15 cellular contexts compared by ENCODE assay signal in the genomic region with DNA sequence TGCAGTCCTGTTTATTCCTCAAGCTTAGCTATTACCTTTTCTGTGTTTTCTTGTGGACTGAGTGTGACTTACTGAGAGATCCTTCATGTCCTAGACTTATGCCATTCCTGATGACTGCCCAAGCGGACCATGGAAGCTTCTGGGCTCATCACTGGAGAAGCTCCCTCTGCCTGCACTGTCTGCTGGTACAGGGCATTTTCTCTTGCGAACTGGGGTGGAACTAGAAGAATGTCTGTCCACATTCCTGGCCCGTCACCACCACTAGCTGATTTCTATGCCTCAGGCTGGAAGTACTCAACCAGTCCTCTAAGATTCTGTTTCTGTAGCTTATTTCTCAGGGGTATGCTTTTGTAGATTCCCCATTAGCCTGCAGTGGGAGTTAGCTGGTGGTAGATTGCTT. TPM values are rescaled to one million over a fixed set of nuclear protein-coding genes. Genes with fewer than 3 reads are reported as not detected.
DNase-seq lines count a peak whose midpoint lies in the region; ATAC-seq and TF ChIP-seq lines count a peak whose summit lies in the region.
"Had no signal": no experiment of that assay in that cellular context is flagged by ENCODE, and none has a peak within 500 bp of the region (broad histone marks: within the 10 kb centered on the region; RNA-seq: fewer than 3 reads in every experiment).

No MANE protein-coding gene starts in this region.

- H3K27ac ChIP-seq in IMR-90 (ENCODE audit: insufficient read depth, low read length) (peak overlapping the region; percentile 24; the same call in 1 of the 2 replicates), neural progenitor cell (no peak overlapping the region)
- H3K27ac ChIP-seq: colonic mucosa, lower lobe of right lung had no signal

- H3K4me1 ChIP-seq in IMR-90 (ENCODE audit: control insufficient read depth, insufficient read depth, low read length) (peaks cover 6% of the 10 kb centered on the region), neural progenitor cell (no peaks in the 10 kb centered on the region)
- H3K4me1 ChIP-seq: lower lobe of right lung had no signal

- TF ChIP-seq RAD21 in IMR-90 (IDR thresholded peaks at IDR 0.05; ENCODE audit: low read length) = peak; percentile 17; the same call in 1 of the 2 replicates

- peaks cover 2% of the 10 kb centered on the region for H3K4me1 Mint-ChIP-seq in neural progenitor cell
- H3K4me1 Mint-ChIP-seq: activated CD4-positive, alpha-beta T cell treated with anti-CD3 and anti-CD28 coated beads, Interleukin-2, amount 10 ng/mL, durations not matched to agents 24 days and 14 days had no signal

- no CpG with 5 or more reads among the region's 3 CpGs for WGBS in IMR-90 (ENCODE audit: extremely low coverage in 2 of 2, insufficient read length in 1 of 2), 2 experiments

- no peak overlapping the region for H3K56ac ChIP-seq in IMR-90 (ENCODE audit: extremely low read depth, insufficient read depth, low read length)

- intact Hi-C loops in IMR-90 (cut with micrococcal nuclease) = no loop called here

- H3K23ac ChIP-seq in IMR-90 (ENCODE audit: low read depth, low read length) = no peak overlapping the region

- ATAC-seq in IMR-90 (ENCODE audit: low read depth) (peak; percentile 93), HG02884 (IDR thresholded peaks at IDR 0.05; ENCODE audit: unreplicated experiment) (no peak)
- ATAC-seq: GM12878, lower lobe of right lung, natural killer cell had no signal

- no peak overlapping the region for H4K91ac ChIP-seq in IMR-90 (ENCODE audit: insufficient read depth, low read depth, low read length)

- H2BK15ac ChIP-seq in IMR-90 (ENCODE audit: low read depth, low read length) = no peak overlapping the region

- H3K9me3 Mint-ChIP-seq in neural progenitor cell = no peaks in the 10 kb centered on the region
- H3K9me3 Mint-ChIP-seq: activated CD4-positive, alpha-beta T cell treated with anti-CD3 and anti-CD28 coated beads, Interleukin-2, amount 10 ng/mL, durations not matched to agents 24 days and 14 days; natural killer cell had no signal

- dilution Hi-C loops in IMR-90 (cut with HindIII; ENCODE audit: low sequenced_read_pairs, unreplicated experiment) = no loop called here

- H2BK20ac ChIP-seq in IMR-90 (ENCODE audit: low read depth, low read length) = no peak overlapping the region

- H3K4ac ChIP-seq in IMR-90 (ENCODE audit: low read depth, low read length) = 0 out of 2 replicates have a peak overlapping the region, but pooled peaks have one; percentile 12

- H3K36me3 ChIP-seq in IMR-90 (ENCODE audit: control insufficient read depth, insufficient read depth, low read length) = peaks cover 5% of the 10 kb centered on the region
- no peaks in the 10 kb centered on the region for H3K36me3 ChIP-seq in neural progenitor cell
- H3K36me3 ChIP-seq: colonic mucosa had no signal

- H3K9me3 ChIP-seq in IMR-90 (ENCODE audit: control insufficient read depth, insufficient read depth, low read length) (no peaks in the 10 kb centered on the region), neural progenitor cell (ENCODE audit: low read depth) (no peaks in the 10 kb centered on the region)
- H3K9me3 ChIP-seq: colonic mucosa, lower lobe of right lung had no signal

- H3K79me2 ChIP-seq in neural progenitor cell (ENCODE audit: low read depth) = no peaks in the 10 kb centered on the region

- in situ Hi-C loops in IMR-90 (cut with MboI; ENCODE audit: low sequenced_read_pairs) = no loop called here

- CTCF ChIA-PET in IMR-90 (lab: Yijun Ruan, JAX) = interaction anchor here (0.6 to 1.5 kb wide), 8 partner anchors 11 to 192 kb away, joined by 3 to 9 read pairs (median 4); a partner anchor contains a TSS

- no peak overlapping the region for H2AK9ac ChIP-seq in IMR-90 (replicated peaks; ENCODE audit: low read depth, low read length, poor library complexity)

- H2BK120ac ChIP-seq in IMR-90 (ENCODE audit: low read depth, low read length) = no peak overlapping the region

- H4K5ac ChIP-seq in IMR-90 (ENCODE audit: low read depth, low read length) = no peak overlapping the region

- peak overlapping the region; percentile 2 for H2BK5ac ChIP-seq in IMR-90 (ENCODE audit: low read depth, low read length, poor library complexity, severe bottlenecking)

- H3K4me3 ChIP-seq in IMR-90 (ENCODE audit: insufficient read depth, low read depth, low read length) (no peak overlapping the region), fibroblast of pulmonary artery (replicated peaks; ENCODE audit: low read depth, low read length) (no peak overlapping the region), neural progenitor cell (no peak overlapping the region)
- H3K4me3 ChIP-seq: colonic mucosa, GM12878, lower lobe of right lung had no signal

- H4K20me1 ChIP-seq in IMR-90 (ENCODE audit: insufficient read depth, low read length) (no peaks in the 10 kb centered on the region), neural progenitor cell (ENCODE audit: low read depth) (peaks cover 5% of the 10 kb centered on the region)

- TF ChIP-seq POLR2A in IMR-90 (IDR thresholded peaks at IDR 0.05; ENCODE audit: low read depth, low read length) = no peak

- H2AFZ ChIP-seq in IMR-90 (replicated peaks; ENCODE audit: low read length, poor library complexity) = no peak overlapping the region
- H2AFZ ChIP-seq in neural progenitor cell (replicated peaks) = no peak overlapping the region

- no peak overlapping the region for H3K4me3 Mint-ChIP-seq in neural progenitor cell
- H3K4me3 Mint-ChIP-seq: activated CD4-positive, alpha-beta T cell treated with anti-CD3 and anti-CD28 coated beads, Interleukin-2, amount 10 ng/mL, durations not matched to agents 24 days and 14 days; natural killer cell had no signal

- peak overlapping the region; percentile 5; the same call in 1 of the 2 replicates for H3K18ac ChIP-seq in IMR-90 (ENCODE audit: low read depth, low read length)

- no peaks in the 10 kb centered on the region for H3K27me3 ChIP-seq in IMR-90 (ENCODE audit: control insufficient read depth, insufficient read depth, low read length)
- H3K27me3 ChIP-seq in neural progenitor cell = no peaks in the 10 kb centered on the region
- H3K27me3 ChIP-seq: colonic mucosa had no signal

- POLR2A ChIA-PET in IMR-90 (lab: Charles Lee; ENCODE audit: unreplicated experiment) = interaction anchor here (0.5 to 0.6 kb wide), 2 partner anchors 12 to 138 kb away, joined by 3 to 5 read pairs; a partner anchor contains a TSS

- H3K14ac ChIP-seq in IMR-90 (replicated peaks; ENCODE audit: low read depth, low read length) = no peak overlapping the region

- H3F3A ChIP-seq in neural progenitor cell (ENCODE audit: low read depth) = no peaks in the 10 kb centered on the region

- H3K36me3 Mint-ChIP-seq in neural progenitor cell = no peaks in the 10 kb centered on the region

- no peak overlapping the region for H2AK5ac ChIP-seq in IMR-90 (ENCODE audit: low read depth, low read length)

- H3K4me2 ChIP-seq in IMR-90 (ENCODE audit: low read depth, low read length) (peak overlapping the region; percentile 3; the same call in 1 of the 2 replicates), neural progenitor cell (no peak overlapping the region)

- peaks cover 18 to 21% of the 10 kb centered on the region in 2 experiments; a peak in 3 of 4 replicates for H3K79me1 ChIP-seq in IMR-90 (ENCODE audit: low read depth in 1 of 2, low read length in 2 of 2)

- peaks cover 2% of the 10 kb centered on the region; the same call in 1 of the 2 replicates for H3K9me1 ChIP-seq in IMR-90 (ENCODE audit: insufficient read depth, low read length)

- DNase-seq in AG20443 (ENCODE audit: low spot score) (peak; percentile 68), IMR-90 (peak; percentile 58), fibroblast of pulmonary artery (ENCODE audit: low read depth) (no peak), neural progenitor cell (ENCODE audit: low spot score) (peak; percentile 29), NOMO-1 (lab: John Stamatoyannopoulos, UW; ENCODE audit: unreplicated experiment in 2 of 2) (no peak), NCI-H748 treated with DMSO at 0.1 percent for 48 hours (lab: John Stamatoyannopoulos, UW) (no peak)
- DNase-seq: activated CD4-positive, alpha-beta T cell treated with anti-CD3 and anti-CD28 coated beads, Interleukin-2, amount 10 ng/mL, durations not matched to agents 24 days and 14 days; activated T-cell treated with anti-CD3 and anti-CD28 coated beads, Interleukin-2, amount 50 U/mL, for 48 hours; colonic mucosa; lower lobe of right lung; natural killer cell; NCI-H1436 treated with DMSO at 0.1 percent for 48 hours; T-helper 9 cell had no signal

- peaks cover 2% of the 10 kb centered on the region for H3K27me3 Mint-ChIP-seq in neural progenitor cell (ENCODE audit: insufficient read depth, low read depth)
- H3K27me3 Mint-ChIP-seq: activated CD4-positive, alpha-beta T cell treated with anti-CD3 and anti-CD28 coated beads, Interleukin-2, amount 10 ng/mL, durations not matched to agents 24 days and 14 days had no signal

- no peak overlapping the region for H3K27ac Mint-ChIP-seq in neural progenitor cell
- H3K27ac Mint-ChIP-seq: activated CD4-positive, alpha-beta T cell treated with anti-CD3 and anti-CD28 coated beads, Interleukin-2, amount 10 ng/mL, durations not matched to agents 24 days and 14 days; natural killer cell had no signal

- H4K8ac ChIP-seq in IMR-90 (ENCODE audit: low read depth in 2 of 2, low read length in 2 of 2) = no peak overlapping the region; a peak in 1 of 4 replicates

- H3K9ac ChIP-seq in IMR-90 (ENCODE audit: low read depth, low read length) (no peak overlapping the region), neural progenitor cell (no peak overlapping the region)

- no TSS peak for BruUV-seq in IMR-90 (replicated peaks; lab: Mats Ljungman, UMichigan)

- TF ChIP-seq CTCF in IMR-90 (conservative IDR thresholded peaks at IDR 0.05; ENCODE audit: low read depth, low read length) (peak; percentile 36), fibroblast of pulmonary artery (IDR thresholded peaks at IDR 0.05; ENCODE audit: low read length, missing control alignments) (peak; percentile 11), neural progenitor cell (IDR thresholded peaks at IDR 0.05) (no peak)

TF ChIP-seq in IMR-90, 13 proteins besides CTCF, POLR2A, EP300 and RAD21:
- TF ChIP-seq MAZ (IDR thresholded peaks at IDR 0.05; ENCODE audit: borderline replicate concordance, low read depth, low read length) = no peak
- no peak for TF ChIP-seq BHLHE40 (IDR thresholded peaks at IDR 0.05; ENCODE audit: low read depth, low read length)
- no peak for TF ChIP-seq MAFK (IDR thresholded peaks at IDR 0.05; ENCODE audit: low read depth, low read length)
- TF ChIP-seq NFE2L2 (IDR thresholded peaks at IDR 0.05; ENCODE audit: low read depth, low read length) = no peak
- TF ChIP-seq RCOR1 (IDR thresholded peaks at IDR 0.05; ENCODE audit: insufficient replicate concordance, low read length) = no peak
- no peak for TF ChIP-seq RFX5 (IDR thresholded peaks at IDR 0.05; ENCODE audit: low read depth, low read length)

RNA-seq across cellular contexts. Expression of a gene that starts 12.3 kb away (rescaled TPM):
- total RNA-seq in IMR-90 (2012; rRNA removed) = 5.3 and 5.7 TPM in 2 replicates
- polyA plus RNA-seq in IMR-90 (2012; rRNA removed) = 8.7 and 9.4 TPM in 2 replicates
- 5.4 and 5.6 TPM in 2 replicates for polyA plus RNA-seq in IMR-90 (2012; cell fraction: cytosol; rRNA removed)
- 27.2 and 30.1 TPM in 2 replicates for polyA plus RNA-seq in IMR-90 (2012; cell fraction: nucleus; rRNA removed; ENCODE audit: low replicate concordance)
- 7.8 and 8.4 TPM in 2 replicates for total RNA-seq in neural progenitor cell (ENCODE audit: low replicate concordance)

Comparison
In these comparisons a context has a peak if more than half of its experiments do, and no peak if none do; other contexts are left out.
1. DNase-seq: peak in AG20443 (single experiment), IMR-90 (single experiment) and neural progenitor cell (single experiment); none in fibroblast of pulmonary artery (single experiment), NOMO-1 (0 of 2) and NCI-H748 treated with DMSO at 0.1 percent for 48 hours (single experiment).